30 cellular contexts compared by ENCODE assay signal in the genomic region with DNA sequence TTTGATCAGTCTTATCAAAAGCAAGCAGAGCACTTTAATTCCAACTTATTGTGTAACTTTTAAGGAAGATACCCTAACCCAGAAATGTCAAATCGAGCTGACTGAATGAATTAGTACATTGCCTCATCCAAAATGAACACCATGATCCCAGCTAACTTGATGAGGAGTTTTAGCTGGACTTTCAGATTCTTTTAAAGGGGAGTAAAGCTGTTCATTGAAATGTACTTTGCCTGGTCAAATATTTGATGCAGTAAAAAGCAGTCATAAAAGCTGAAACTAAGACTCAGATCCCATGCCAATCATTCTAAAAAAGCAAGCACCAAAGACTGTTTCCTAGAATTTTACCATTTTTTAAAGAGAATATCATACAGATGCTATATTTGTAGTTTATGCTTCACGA.
"Had no signal": no experiment of that assay in that cellular context is flagged by ENCODE, and none has a peak within 500 bp of the region (broad histone marks: within the 10 kb centered on the region; RNA-seq: fewer than 3 reads in every experiment).

No MANE protein-coding gene starts in this region.

- H3K4me1 ChIP-seq: ascending aorta, breast epithelium, colonic mucosa had no signal

- H3K36me3 ChIP-seq: ascending aorta, breast epithelium, cardiac muscle cell, colonic mucosa, WERI-Rb-1 had no signal

- H3K4me3 Mint-ChIP-seq: activated B cell treated with CpG ODN at 0.5 μM for 24 hours; activated CD8-positive, alpha-beta T cell treated with anti-CD3 and anti-CD28 coated beads for 36 hours; activated naive CD8-positive, alpha-beta T cell; activated T-cell treated with anti-CD3 and anti-CD28 coated beads, Interleukin-2, amount 50 U/mL, for 4 hours; activated T-helper 17 cell treated with anti-CD3 and anti-CD28 coated beads, Interleukin-2, amount 50 U/mL, for 72 hours; brain; T-cell; T-helper 1 cell treated with Interleukin-12 subunit alpha and Interleukin-12 subunit beta and Interleukin-4 antibody, amounts not matched to agents 30 μg/mL and 1 μg/mL, for 36 hours had no signal

- DNase-seq: activated B cell treated with CpG ODN at 0.5 μM for 24 hours; activated CD4-positive, alpha-beta T cell treated with anti-CD3 and anti-CD28 coated beads for 48 hours; activated CD4-positive, alpha-beta T cell treated with anti-CD3 and anti-CD28 coated beads, Interleukin-2, amount 50 U/mL, for 1 hour; activated CD4-positive, alpha-beta T cell treated with anti-CD3 and anti-CD28 coated beads, Interleukin-2, amount 50 U/mL, for 48 hours; activated CD8-positive, alpha-beta memory T cell treated with anti-CD3 and anti-CD28 coated beads for 24 hours; activated CD8-positive, alpha-beta T cell treated with anti-CD3 and anti-CD28 coated beads for 36 hours; activated effector memory CD4-positive, alpha-beta T cell treated with Interleukin-2 at 50 U/mL for 16 hours; activated gamma-delta T cell treated with Interleukin-2 at 50 U/mL for 16 hours; activated naive CD4-positive, alpha-beta T cell treated with anti-CD3 and anti-CD28 coated beads, Interleukin-2, amount 50 U/mL, for 16 hours; activated naive CD4-positive, alpha-beta T cell treated with Interleukin-2 at 50 U/mL for 16 hours; activated T-cell treated with anti-CD3 and anti-CD28 coated beads, Interleukin-2, amount 50 U/mL, for 4 hours; central memory CD4-positive, alpha-beta T cell; cerebellar nuclear complex; colonic mucosa; effector CD8-positive, alpha-beta T cell; foreskin fibroblast; head of caudate nucleus; T-cell; T-helper 9 cell; WERI-Rb-1 had no signal

- H3K9me3 ChIP-seq: ascending aorta, breast epithelium, colonic mucosa had no signal

- H3K4me1 Mint-ChIP-seq: activated B cell treated with CpG ODN at 0.5 μM for 24 hours; activated T-helper 17 cell treated with anti-CD3 and anti-CD28 coated beads, Interleukin-2, amount 50 U/mL, for 72 hours; brain; T-cell had no signal

- H3K27ac ChIP-seq: ascending aorta, breast epithelium, cardiac muscle cell, colonic mucosa, epithelial cell of prostate, WERI-Rb-1 had no signal

- H3K4me3 ChIP-seq: ascending aorta, breast epithelium, cardiac muscle cell, colonic mucosa had no signal

- H3K27ac Mint-ChIP-seq: activated B cell treated with CpG ODN at 0.5 μM for 24 hours; activated CD8-positive, alpha-beta T cell treated with anti-CD3 and anti-CD28 coated beads for 36 hours; activated naive CD8-positive, alpha-beta T cell; activated T-helper 17 cell treated with anti-CD3 and anti-CD28 coated beads, Interleukin-2, amount 50 U/mL, for 72 hours; brain; T-cell; T-helper 1 cell treated with Interleukin-12 subunit alpha and Interleukin-12 subunit beta and Interleukin-4 antibody, amounts not matched to agents 30 μg/mL and 1 μg/mL, for 36 hours had no signal

- H3K9me3 Mint-ChIP-seq: activated T-cell treated with anti-CD3 and anti-CD28 coated beads, Interleukin-2, amount 50 U/mL, for 4 hours; activated T-helper 17 cell treated with anti-CD3 and anti-CD28 coated beads, Interleukin-2, amount 50 U/mL, for 72 hours; T-helper 1 cell treated with Interleukin-12 subunit alpha and Interleukin-12 subunit beta and Interleukin-4 antibody, amounts not matched to agents 30 μg/mL and 1 μg/mL, for 36 hours had no signal

- H3K27me3 ChIP-seq: ascending aorta, breast epithelium, cardiac muscle cell, colonic mucosa had no signal

- H3K36me3 Mint-ChIP-seq: activated naive CD8-positive, alpha-beta T cell; brain; T-cell had no signal

- ATAC-seq: activated CD4-positive, CD25-positive, alpha-beta regulatory T cell treated with anti-CD3 and anti-CD28 coated beads, Interleukin-2, amount 50 U/mL, for 24 hours; activated CD8-positive, alpha-beta T cell treated with anti-CD3 and anti-CD28 coated beads for 36 hours; activated T-cell treated with anti-CD3 and anti-CD28 coated beads, Interleukin-2, amount 50 U/mL, for 4 hours; activated T-helper 17 cell treated with anti-CD3 and anti-CD28 coated beads, Interleukin-2, amount 50 U/mL, for 72 hours; esophagus mucosa; T-cell had no signal

- H3K27me3 Mint-ChIP-seq: activated B cell treated with CpG ODN at 0.5 μM for 24 hours; activated CD8-positive, alpha-beta T cell treated with anti-CD3 and anti-CD28 coated beads for 36 hours; activated naive CD8-positive, alpha-beta T cell; activated T-helper 17 cell treated with anti-CD3 and anti-CD28 coated beads, Interleukin-2, amount 50 U/mL, for 72 hours; brain; T-cell had no signal
